In genomic region chr7:922334-923107, GRCh38 we compare ENCODE assay signal across 9 cellular contexts. TPM values are rescaled to one million over a fixed set of nuclear protein-coding genes. Genes with fewer than 3 reads are reported as not detected.
DNase-seq lines count a peak whose midpoint lies in the region; ATAC-seq, FAIRE-seq and TF ChIP-seq lines count a peak whose summit lies in the region.
"Had no signal": no experiment of that assay in that cellular context is flagged by ENCODE, and none has a peak within 500 bp of the region (broad histone marks: within the 10 kb centered on the region; RNA-seq: fewer than 3 reads in every experiment).

No MANE protein-coding gene starts in this region.

- no peak for TF ChIP-seq CTCF in DND-41 (IDR thresholded peaks at IDR 0.05; ENCODE audit: borderline replicate concordance, extremely low read depth, low read length, poor library complexity, severe bottlenecking)
- TF ChIP-seq CTCF in NB4 (IDR thresholded peaks at IDR 0.05; ENCODE audit: low read depth, low read length) = no peak
- TF ChIP-seq CTCF in adrenal gland (IDR thresholded peaks at IDR 0.05) = no peak
- TF ChIP-seq CTCF in pancreas (IDR thresholded peaks at IDR 0.05) = no peak
- TF ChIP-seq CTCF in vagina (IDR thresholded peaks at IDR 0.05) = no peak

- no peaks in the 10 kb centered on the region for H3K9me3 ChIP-seq in DND-41 (ENCODE audit: insufficient read depth, low read length, severe bottlenecking)
- H3K9me3 ChIP-seq in adrenal gland (replicated peaks in 1 of 3) = no peaks in the 10 kb centered on the region
- no peaks in the 10 kb centered on the region for H3K9me3 ChIP-seq in pancreas
- H3K9me3 ChIP-seq in vagina = no peaks in the 10 kb centered on the region

- no peaks in the 10 kb centered on the region for H4K20me1 ChIP-seq in DND-41 (ENCODE audit: insufficient read depth, low read length)

- intact Hi-C loops in adrenal gland (cut with DNase I) = no loop called here
- intact Hi-C loops in pancreas (cut with DNase I) = no loop called here
- intact Hi-C loops in vagina (cut with DNase I) = no loop called here

- WGBS in adrenal gland, 4 donors = 60 to 67% (median 64%) methylated on average over 7 to 29 of the region's 29 CpGs
- WGBS in pancreas, 2 donors = 79 to 80% methylated on average over 28 to 29 of the region's 29 CpGs

- peak overlapping the region; percentile 85 for H3K27ac ChIP-seq in DND-41 (ENCODE audit: low read length)
- H3K27ac ChIP-seq in adrenal gland = peak overlapping the region in 1 of 5 donors; percentile 70
- no peak overlapping the region for H3K27ac ChIP-seq in pancreas
- H3K27ac ChIP-seq in vagina = no peak overlapping the region
- H3K27ac ChIP-seq: SK-N-MC had no signal

- TF ChIP-seq POLR2A in NB4 (IDR thresholded peaks at IDR 0.05; ENCODE audit: extremely low read depth, insufficient read length) (no peak), adrenal gland (IDR thresholded peaks at IDR 0.05) (no peak), vagina (IDR thresholded peaks at IDR 0.05) (no peak)

- DNase-seq in DND-41 (no peak), NB4 (ENCODE audit: low read depth) (peak; percentile 82), adrenal gland (peak in 5 of 7 donors; percentile 6 to 14 (median 7)), pancreas (peak in 4 of 6 donors; percentile 10 to 62 (median 28)), NCI-H2227 (lab: John Stamatoyannopoulos, UW; ENCODE audit: unreplicated experiment) (no peak), vagina (ENCODE audit: extremely low spot score in 2 of 2) (no peak)
- DNase-seq in effector CD8-positive, alpha-beta T cell (lab: John Stamatoyannopoulos, UW) = no peak

- H3K4me1 ChIP-seq in DND-41 (ENCODE audit: insufficient read depth, low read length) (peaks cover 20% of the 10 kb centered on the region), adrenal gland (replicated peaks in 1 of 2) (no peaks in the 10 kb centered on the region), pancreas (no peaks in the 10 kb centered on the region), vagina (peaks cover 3% of the 10 kb centered on the region)

- no peaks in the 10 kb centered on the region for H3K79me2 ChIP-seq in DND-41 (ENCODE audit: insufficient read depth, low read length)

- H3K4me3 ChIP-seq in DND-41 (ENCODE audit: low read depth in 1 of 2, low read length in 2 of 2) = peak overlapping the region in 1 of 2 experiments; percentile 55; a peak in 2 of 4 replicates
- peak overlapping the region; percentile 11 for H3K4me3 ChIP-seq in NB4 (ENCODE audit: low read depth, low read length)
- H3K4me3 ChIP-seq in adrenal gland = no peak overlapping the region
- H3K4me3 ChIP-seq in pancreas = no peak overlapping the region
- no peak overlapping the region for H3K4me3 ChIP-seq in vagina
- H3K4me3 ChIP-seq: SK-N-MC had no signal

- FAIRE-seq in pancreas (lab: Jason Lieb, UNC) = no peak

- no peaks in the 10 kb centered on the region for H3K36me3 ChIP-seq in DND-41 (ENCODE audit: insufficient read depth, low read length)
- no peaks in the 10 kb centered on the region for H3K36me3 ChIP-seq in adrenal gland (replicated peaks in 1 of 2)
- H3K36me3 ChIP-seq in pancreas = no peaks in the 10 kb centered on the region
- no peaks in the 10 kb centered on the region for H3K36me3 ChIP-seq in vagina

- H3K4me2 ChIP-seq in DND-41 (ENCODE audit: insufficient read depth, low read length) = peak overlapping the region; percentile 73

- peak overlapping the region; percentile 56 for H3K9ac ChIP-seq in DND-41 (ENCODE audit: low read depth, low read length)

- H2AFZ ChIP-seq in DND-41 (ENCODE audit: low read depth, low read length) = peak overlapping the region; percentile 76

- ATAC-seq in DND-41 (ENCODE audit: insufficient read depth, low read depth) (no peak), pancreas (no peak), GM19023 (IDR thresholded peaks at IDR 0.05; ENCODE audit: unreplicated experiment) (no peak)

- H3K27me3 ChIP-seq in DND-41 (ENCODE audit: insufficient read depth, low read length, poor library complexity) (no peaks in the 10 kb centered on the region), adrenal gland (no peaks in the 10 kb centered on the region), pancreas (no peaks in the 10 kb centered on the region), vagina (no peaks in the 10 kb centered on the region)

RNA-seq across cellular contexts. Expression of gene ADAP1, which starts 32.0 kb away (rescaled TPM):
- total RNA-seq in adrenal gland = 10 to 100 TPM in 5 of 8 donors, 1 to 10 TPM in 3; 5.6 to 60.2 (median 12.8) TPM
- polyA plus RNA-seq in adrenal gland = 10 to 100 TPM in 1 of 3 donors, 1 to 10 TPM in 1, under 1 TPM in 1; 0.29 to 40.5 (median 7.1) TPM
- 10 to 100 TPM; 10.9 to 15.0 (median 13.7) TPM for total RNA-seq in pancreas
- polyA plus RNA-seq in pancreas = 10 to 100 TPM; 15.5 to 41.2 TPM
- 4.2 TPM for total RNA-seq in vagina

RNA-seq across cellular contexts. Expression of gene GET4, which starts 46.2 kb away (rescaled TPM):
- total RNA-seq in adrenal gland = 100 to 1,000 TPM in 1 of 8 donors, 10 to 100 TPM in 7; 44.7 to 190 (median 69.1) TPM
- polyA plus RNA-seq in adrenal gland = 100 to 1,000 TPM in 2 of 3 donors, 10 to 100 TPM in 1; 38.3 to 166 (median 164) TPM
- 10 to 100 TPM; 13.1 to 23.8 (median 19.9) TPM for total RNA-seq in pancreas
- polyA plus RNA-seq in pancreas = 10 to 100 TPM; 52.6 to 94.5 TPM
- 35.8 TPM for total RNA-seq in vagina

RNA-seq across cellular contexts. Expression of gene COX19, which starts 52.8 kb away (rescaled TPM):
- total RNA-seq in adrenal gland = 10 to 100 TPM in 7 of 8 donors, 1 to 10 TPM in 1; 9.1 to 32.4 (median 18.9) TPM
- polyA plus RNA-seq in adrenal gland = 10 to 100 TPM; 12.3 to 28.6 (median 14.0) TPM
- 1 to 10 TPM; 4.2 to 8.6 (median 6.0) TPM for total RNA-seq in pancreas
- 1 to 10 TPM; 7.5 to 9.1 TPM for polyA plus RNA-seq in pancreas
- total RNA-seq in vagina = 10.8 TPM

Comparison
In these comparisons a context has a peak if more than half of its experiments do, and no peak if none do; other contexts are left out.
1. DNase-seq: peak in NB4 (single experiment), adrenal gland (5 of 7) and pancreas (4 of 6); none in DND-41 (single experiment), NCI-H2227 (single experiment), effector CD8-positive, alpha-beta T cell (single experiment) and vagina (0 of 2).